ENCODE assay signal across 1 cellular context in genomic region chr13:31161583-31162150, GRCh38.
TF ChIP-seq lines count a peak whose summit lies in the region.

TSS of gene HSPH1 (minus strand) at chr13:31161904. CDS start at chr13:31161582, 322 bp downstream.

TF ChIP-seq in HepG2, 621 proteins besides CTCF, POLR2A, EP300 and RAD21 (continued from another document and continues in another):
- no peak for TF ChIP-seq NCOA5 (CRISPR knock-in tag; IDR thresholded peaks at IDR 0.05)
- no peak for TF ChIP-seq ZNF124 (CRISPR knock-in tag; IDR thresholded peaks at IDR 0.05)
- no peak for TF ChIP-seq XRCC5 (optimal IDR thresholded peaks at IDR 0.05; ENCODE audit: low read length)
- peak; percentile 84 for TF ChIP-seq ZNF574 (CRISPR knock-in tag; IDR thresholded peaks at IDR 0.05)
- TF ChIP-seq TFDP1 (CRISPR knock-in tag; IDR thresholded peaks at IDR 0.05; ENCODE audit: borderline replicate concordance), result peak; percentile 82
- peak; percentile 20; the same call in 1 of the 2 replicates for TF ChIP-seq ZNF160 (CRISPR knock-in tag; IDR thresholded peaks at IDR 0.05)
- no peak for TF ChIP-seq CBX2 (IDR thresholded peaks at IDR 0.05; ENCODE audit: low read depth, low read length)
- no peak for TF ChIP-seq CBX2 (CRISPR knock-in tag; IDR thresholded peaks at IDR 0.05; ENCODE audit: low read depth)
- no peak for TF ChIP-seq SNAI1 (CRISPR knock-in tag; IDR thresholded peaks at IDR 0.05; ENCODE audit: borderline replicate concordance)
- 0 out of 2 replicates have a peak, but pooled peaks have one; percentile 45 for TF ChIP-seq PPARG (CRISPR knock-in tag; conservative IDR thresholded peaks at IDR 0.05)
- no peak for TF ChIP-seq ZNF101 (CRISPR knock-in tag; IDR thresholded peaks at IDR 0.05; ENCODE audit: borderline replicate concordance, low read depth)
- TF ChIP-seq PHB2 (IDR thresholded peaks at IDR 0.05; ENCODE audit: partially characterized antibody), result no peak
- no peak for TF ChIP-seq CSRNP2 (CRISPR knock-in tag; conservative IDR thresholded peaks at IDR 0.05; ENCODE audit: low read depth)
- TF ChIP-seq ZNF891 (CRISPR knock-in tag; IDR thresholded peaks at IDR 0.05), result peak; percentile 72
- TF ChIP-seq LBX2 (CRISPR knock-in tag; IDR thresholded peaks at IDR 0.05; ENCODE audit: borderline replicate concordance), result no peak
- TF ChIP-seq SNRNP70 (IDR thresholded peaks at IDR 0.05; ENCODE audit: low read depth, low read length), result no peak
- TF ChIP-seq MEIS1 (CRISPR knock-in tag; IDR thresholded peaks at IDR 0.05; ENCODE audit: borderline replicate concordance), result no peak
- no peak for TF ChIP-seq YY1 (IDR thresholded peaks at IDR 0.05; ENCODE audit: insufficient read depth, insufficient replicate concordance, low read depth, low read length)
- TF ChIP-seq SPEN (CRISPR knock-in tag; IDR thresholded peaks at IDR 0.05; ENCODE audit: low read depth), result peak; percentile 30; the same call in 1 of the 2 replicates
- peak; percentile 88; the same call in 1 of the 2 replicates for TF ChIP-seq NFKB2 (CRISPR knock-in tag; IDR thresholded peaks at IDR 0.05; ENCODE audit: borderline replicate concordance)
- TF ChIP-seq PHF8 (CRISPR knock-in tag; IDR thresholded peaks at IDR 0.05), result peak; percentile 64
- no peak for TF ChIP-seq PRDM10 (CRISPR knock-in tag; IDR thresholded peaks at IDR 0.05; ENCODE audit: low read depth)
- peak; percentile 49; the same call in 1 of the 2 replicates for TF ChIP-seq ZNF441 (CRISPR knock-in tag; IDR thresholded peaks at IDR 0.05; ENCODE audit: borderline replicate concordance)
- TF ChIP-seq HMGXB3 (CRISPR knock-in tag; IDR thresholded peaks at IDR 0.05; ENCODE audit: borderline replicate concordance), result peak; percentile 76
- peak; percentile 49; the same call in 1 of the 2 replicates for TF ChIP-seq POGZ (CRISPR knock-in tag; IDR thresholded peaks at IDR 0.05)
- no peak; the same call in 1 of the 2 replicates for TF ChIP-seq ZNF256 (CRISPR knock-in tag; conservative IDR thresholded peaks at IDR 0.05)
- no peak for TF ChIP-seq KAT2B (IDR thresholded peaks at IDR 0.05; ENCODE audit: borderline replicate concordance, low read depth, low read length)
- no peak for TF ChIP-seq AHDC1 (CRISPR knock-in tag; IDR thresholded peaks at IDR 0.05; ENCODE audit: borderline replicate concordance)
- no peak for TF ChIP-seq HMGA1 (CRISPR knock-in tag; conservative IDR thresholded peaks at IDR 0.05)
- no peak for TF ChIP-seq ZNF510 (CRISPR knock-in tag; IDR thresholded peaks at IDR 0.05; ENCODE audit: low read depth)
- peak; percentile 71; the same call in 1 of the 2 replicates for TF ChIP-seq NRL (CRISPR knock-in tag; IDR thresholded peaks at IDR 0.05; ENCODE audit: borderline replicate concordance)
- TF ChIP-seq ZSCAN12 (CRISPR knock-in tag; IDR thresholded peaks at IDR 0.05), result no peak
- TF ChIP-seq ZNF414 (CRISPR knock-in tag; IDR thresholded peaks at IDR 0.05), result no peak
- TF ChIP-seq HOMEZ (CRISPR knock-in tag; IDR thresholded peaks at IDR 0.05; ENCODE audit: low read depth), result no peak; the same call in 1 of the 2 replicates
- 0 out of 2 replicates have a peak, but pooled peaks have one; percentile 53 for TF ChIP-seq HOXD1 (CRISPR knock-in tag; IDR thresholded peaks at IDR 0.05)
- TF ChIP-seq POLR2AphosphoS5 (IDR thresholded peaks at IDR 0.05; ENCODE audit: low read depth, low read length), result peak; percentile 76
